6 cellular contexts compared by ENCODE assay signal in the genomic region with DNA sequence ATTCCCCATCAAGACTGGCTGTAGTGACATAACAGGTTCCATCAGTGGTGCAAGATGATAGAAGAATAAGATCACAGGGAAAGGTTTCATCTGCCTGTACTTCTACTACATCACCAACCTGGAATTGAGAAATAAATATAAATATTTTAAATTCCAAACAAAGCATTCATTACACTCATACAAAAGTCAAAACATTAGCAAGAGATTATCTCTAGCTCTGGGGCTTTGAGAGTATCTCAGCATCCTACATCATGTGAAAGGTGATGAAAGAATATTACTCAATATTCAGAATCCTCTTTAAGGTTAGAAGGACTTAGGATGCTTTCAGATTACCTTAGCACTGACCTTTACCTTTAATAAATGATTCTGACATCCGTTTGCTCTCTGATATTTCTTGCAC.
"Had no signal": no experiment of that assay in that cellular context is flagged by ENCODE, and none has a peak within 500 bp of the region (broad histone marks: within the 10 kb centered on the region; RNA-seq: fewer than 3 reads in every experiment).

No MANE protein-coding gene starts in this region.

- DNase-seq: GDM1, GF-D8 had no signal

- H3K4me3 ChIP-seq: GM12878 had no signal

- FAIRE-seq: G401.6, GM12878, GM18507, GM19239 had no signal
